8 cellular contexts compared by ENCODE assay signal in genomic region chr19:42250666-42251531, GRCh38. TPM values are rescaled to one million over a fixed set of nuclear protein-coding genes. Genes with fewer than 3 reads are reported as not detected.
DNase-seq lines count a peak whose midpoint lies in the region; ATAC-seq and TF ChIP-seq lines count a peak whose summit lies in the region.

No MANE protein-coding gene starts in this region.

- H2AFZ ChIP-seq in PC-9: no peak overlapping the region

- CTCF ChIA-PET in PC-9 (lab: Charles Lee): interaction anchor here (0.7 kb wide), 1 partner anchor 26 kb away, joined by 8 read pairs; no protein-coding TSS in a partner anchor

- TF ChIP-seq CTCF in PC-9 (conservative IDR thresholded peaks at IDR 0.05): no peak

- peak overlapping the region; percentile 57 for H3K4me3 Mint-ChIP-seq in activated T-helper 1 cell treated with anti-CD3 and anti-CD28 coated beads, Interleukin-12 subunit alpha, Interleukin-12 subunit beta, Interleukin-2, Interleukin-4 antibody, amounts not matched to agents 30 ng/mL and 10 ng/mL and 1 ng/mL, durations not matched to agents 14 hours and 24 hours and 36 hours

- no TSS peak for BruUV-seq in PC-9 (replicated peaks; lab: Mats Ljungman, UMichigan)

- H3K4me3 ChIP-seq in skeletal muscle tissue (ENCODE audit: low read length in 3 of 3) (peak overlapping the region in 2 of 3 donors; percentile 6 to 35), PC-9 (no peak overlapping the region)

- H3K27me3 ChIP-seq in skeletal muscle tissue (ENCODE audit: control insufficient read depth in 3 of 3, insufficient read depth in 3 of 3, low read length in 3 of 3): peaks cover 0 to 32% (median 19%) of the 10 kb centered on the region in 3 donors
- H3K27me3 ChIP-seq in PC-9 (ENCODE audit: insufficient read depth, low read depth): no peaks in the 10 kb centered on the region

- peaks cover 14% of the 10 kb centered on the region; the same call in 1 of the 2 replicates for H4K20me1 ChIP-seq in PC-9 (ENCODE audit: insufficient read depth)

- H3K36me3 Mint-ChIP-seq in activated T-helper 1 cell treated with anti-CD3 and anti-CD28 coated beads, Interleukin-12 subunit alpha, Interleukin-12 subunit beta, Interleukin-2, Interleukin-4 antibody, amounts not matched to agents 30 ng/mL and 10 ng/mL and 1 ng/mL, durations not matched to agents 14 hours and 24 hours and 36 hours (ENCODE audit: low read depth): peaks cover 8% of the 10 kb centered on the region

- peak overlapping the region; percentile 23 for H3K27ac Mint-ChIP-seq in activated T-helper 1 cell treated with anti-CD3 and anti-CD28 coated beads, Interleukin-12 subunit alpha, Interleukin-12 subunit beta, Interleukin-2, Interleukin-4 antibody, amounts not matched to agents 30 ng/mL and 10 ng/mL and 1 ng/mL, durations not matched to agents 14 hours and 24 hours and 36 hours

- H3K4me2 ChIP-seq in PC-9: no peak overlapping the region

- H3K9me2 ChIP-seq in PC-9 (ENCODE audit: insufficient read depth): no peaks in the 10 kb centered on the region

- H3K27me3 Mint-ChIP-seq in activated T-helper 1 cell treated with anti-CD3 and anti-CD28 coated beads, Interleukin-12 subunit alpha, Interleukin-12 subunit beta, Interleukin-2, Interleukin-4 antibody, amounts not matched to agents 30 ng/mL and 10 ng/mL and 1 ng/mL, durations not matched to agents 14 hours and 24 hours and 36 hours (ENCODE audit: insufficient read depth): no peaks in the 10 kb centered on the region

- H3K27ac ChIP-seq in skeletal muscle tissue (ENCODE audit: low read depth, low read length): peak overlapping the region; percentile 64
- no peak overlapping the region for H3K27ac ChIP-seq in PC-9

- peaks cover 0 to 9% (median 4%) of the 10 kb centered on the region in 3 donors for H3K36me3 ChIP-seq in skeletal muscle tissue (ENCODE audit: control insufficient read depth in 3 of 3, insufficient read depth in 3 of 3, low read length in 3 of 3)
- no peaks in the 10 kb centered on the region for H3K36me3 ChIP-seq in PC-9 (ENCODE audit: low read depth)

- ATAC-seq in left cardiac atrium: peak in 1 of 2 donors; percentile 2
- ATAC-seq in HG03439 (IDR thresholded peaks at IDR 0.05; ENCODE audit: unreplicated experiment): no peak
- ATAC-seq in GM19328 (IDR thresholded peaks at IDR 0.05; ENCODE audit: unreplicated experiment): no peak

- intact Hi-C loops in activated T-helper 1 cell treated with anti-CD3 and anti-CD28 coated beads, Interleukin-12 subunit alpha, Interleukin-12 subunit beta, Interleukin-2, Interleukin-4 antibody, amounts not matched to agents 30 ng/mL and 10 ng/mL and 1 ng/mL, durations not matched to agents 14 hours and 24 hours and 36 hours (cut with micrococcal nuclease): no loop called here
- intact Hi-C loops in left cardiac atrium (cut with DNase I): no loop called here
- intact Hi-C loops in PC-9 (cut with micrococcal nuclease; ENCODE audit: unreplicated experiment): no loop called here

- POLR2A ChIA-PET in PC-9 (lab: Charles Lee; ENCODE audit: unreplicated experiment): interaction anchor here (0.7 kb wide), 1 partner anchor 21 kb away, joined by 4 read pairs; no protein-coding TSS in a partner anchor

- peak; percentile 78 for DNase-seq in Daoy (ENCODE audit: low read depth)
- no peak for DNase-seq in activated T-helper 1 cell treated with anti-CD3 and anti-CD28 coated beads, Interleukin-12 subunit alpha, Interleukin-12 subunit beta, Interleukin-2, Interleukin-4 antibody, amounts not matched to agents 30 ng/mL and 10 ng/mL and 1 ng/mL, durations not matched to agents 14 hours and 24 hours and 36 hours (ENCODE audit: low spot score)
- DNase-seq in left cardiac atrium: peak; percentile 62
- no peak for DNase-seq in AML-193 (lab: John Stamatoyannopoulos, UW)
- DNase-seq in PC-9: no peak

- H3K79me2 ChIP-seq in PC-9 (ENCODE audit: low read depth): peaks cover 35% of the 10 kb centered on the region

- H3K9ac ChIP-seq in skeletal muscle tissue (ENCODE audit: low read depth in 1 of 3, low read length in 3 of 3): peak overlapping the region in 2 of 3 donors; percentile 50 to 54

- peaks cover 43 to 54% (median 51%) of the 10 kb centered on the region in 3 donors for H3K4me1 ChIP-seq in skeletal muscle tissue (ENCODE audit: control insufficient read depth in 3 of 3, insufficient read depth in 3 of 3, low read length in 3 of 3)
- peaks cover 6% of the 10 kb centered on the region for H3K4me1 ChIP-seq in PC-9 (replicated peaks; ENCODE audit: insufficient read depth)

- peaks cover 28% of the 10 kb centered on the region for H3K4me1 Mint-ChIP-seq in activated T-helper 1 cell treated with anti-CD3 and anti-CD28 coated beads, Interleukin-12 subunit alpha, Interleukin-12 subunit beta, Interleukin-2, Interleukin-4 antibody, amounts not matched to agents 30 ng/mL and 10 ng/mL and 1 ng/mL, durations not matched to agents 14 hours and 24 hours and 36 hours (ENCODE audit: low read depth)

- peaks cover 18% of the 10 kb centered on the region for H3F3A ChIP-seq in PC-9 (ENCODE audit: insufficient read depth, low read depth)

- H3K9me3 ChIP-seq in skeletal muscle tissue (ENCODE audit: control insufficient read depth in 3 of 3, low read length in 3 of 3) (no peaks in the 10 kb centered on the region), PC-9 (ENCODE audit: insufficient read depth, low read depth) (no peaks in the 10 kb centered on the region)

- H3K9me3 Mint-ChIP-seq in activated T-helper 1 cell treated with anti-CD3 and anti-CD28 coated beads, Interleukin-12 subunit alpha, Interleukin-12 subunit beta, Interleukin-2, Interleukin-4 antibody, amounts not matched to agents 30 ng/mL and 10 ng/mL and 1 ng/mL, durations not matched to agents 14 hours and 24 hours and 36 hours: no peaks in the 10 kb centered on the region

RNA-seq across cellular contexts. Expression of gene ERF, which starts 4.0 kb away (rescaled TPM):
- 23.8 and 30.8 TPM in 2 replicates for total RNA-seq in Daoy (2014; rRNA removed; shearing (Covaris generic))
- total RNA-seq in activated T-helper 1 cell treated with anti-CD3 and anti-CD28 coated beads, Interleukin-12 subunit alpha, Interleukin-12 subunit beta, Interleukin-2, Interleukin-4 antibody, amounts not matched to agents 30 ng/mL and 10 ng/mL and 1 ng/mL, durations not matched to agents 14 hours and 24 hours and 36 hours: 71.9 and 78.4 TPM in 2 replicates
- total RNA-seq in left cardiac atrium (10 to 100 TPM; 37.9 to 50.6 TPM), skeletal muscle tissue (12.0 TPM), PC-9 (2021) (57.4 and 79.1 TPM in 2 replicates)

RNA-seq across cellular contexts. Expression of gene GSK3A, which starts 8.5 kb away (rescaled TPM):
- total RNA-seq in Daoy (2014; rRNA removed; shearing (Covaris generic)): 31.1 and 44.7 TPM in 2 replicates
- 56.6 and 57.2 TPM in 2 replicates for total RNA-seq in activated T-helper 1 cell treated with anti-CD3 and anti-CD28 coated beads, Interleukin-12 subunit alpha, Interleukin-12 subunit beta, Interleukin-2, Interleukin-4 antibody, amounts not matched to agents 30 ng/mL and 10 ng/mL and 1 ng/mL, durations not matched to agents 14 hours and 24 hours and 36 hours
- total RNA-seq in left cardiac atrium (10 to 100 TPM; 31.7 to 34.4 TPM), skeletal muscle tissue (5.2 TPM), PC-9 (2021) (37.4 and 44.6 TPM in 2 replicates)

RNA-seq across cellular contexts. Expression of gene CIC, which starts 18.2 kb away (rescaled TPM):
- total RNA-seq in Daoy (2014; rRNA removed; shearing (Covaris generic)): 8.1 and 17.4 TPM in 2 replicates
- total RNA-seq in activated T-helper 1 cell treated with anti-CD3 and anti-CD28 coated beads, Interleukin-12 subunit alpha, Interleukin-12 subunit beta, Interleukin-2, Interleukin-4 antibody, amounts not matched to agents 30 ng/mL and 10 ng/mL and 1 ng/mL, durations not matched to agents 14 hours and 24 hours and 36 hours: 66.9 and 68.0 TPM in 2 replicates
- total RNA-seq in left cardiac atrium (10 to 100 TPM; 34.7 to 42.1 TPM), skeletal muscle tissue (10.4 TPM), PC-9 (2021) (58.1 and 60.7 TPM in 2 replicates)

RNA-seq across cellular contexts. Expression of gene ZNF526, which starts 30.8 kb away (rescaled TPM):
- total RNA-seq in Daoy (2014; rRNA removed; shearing (Covaris generic)): 4.3 and 9.1 TPM in 2 replicates
- total RNA-seq in activated T-helper 1 cell treated with anti-CD3 and anti-CD28 coated beads, Interleukin-12 subunit alpha, Interleukin-12 subunit beta, Interleukin-2, Interleukin-4 antibody, amounts not matched to agents 30 ng/mL and 10 ng/mL and 1 ng/mL, durations not matched to agents 14 hours and 24 hours and 36 hours: 18.4 and 18.5 TPM in 2 replicates
- total RNA-seq in left cardiac atrium (1 to 10 TPM; 5.1 to 6.6 TPM), skeletal muscle tissue (7.8 TPM), PC-9 (2021) (13.4 and 13.9 TPM in 2 replicates)

RNA-seq across cellular contexts. Expression of gene DEDD2, which starts 33.4 kb away (rescaled TPM):
- total RNA-seq in Daoy (2014; rRNA removed; shearing (Covaris generic)): 33.7 and 39.0 TPM in 2 replicates
- 36.9 and 37.9 TPM in 2 replicates for total RNA-seq in activated T-helper 1 cell treated with anti-CD3 and anti-CD28 coated beads, Interleukin-12 subunit alpha, Interleukin-12 subunit beta, Interleukin-2, Interleukin-4 antibody, amounts not matched to agents 30 ng/mL and 10 ng/mL and 1 ng/mL, durations not matched to agents 14 hours and 24 hours and 36 hours
- 10 to 100 TPM; 10.7 to 17.6 TPM for total RNA-seq in left cardiac atrium
- total RNA-seq in skeletal muscle tissue: 21.4 TPM
- 45.6 and 49.6 TPM in 2 replicates for total RNA-seq in PC-9 (2021)

Comparison
In these comparisons a context has a peak if more than half of its experiments do, and no peak if none do; other contexts are left out.
1. DNase-seq: peak in Daoy (single experiment) and left cardiac atrium (single experiment); none in activated T-helper 1 cell treated with anti-CD3 and anti-CD28 coated beads, Interleukin-12 subunit alpha, Interleukin-12 subunit beta, Interleukin-2, Interleukin-4 antibody, amounts not matched to agents 30 ng/mL and 10 ng/mL and 1 ng/mL, durations not matched to agents 14 hours and 24 hours and 36 hours (single experiment), AML-193 (0 of 2) and PC-9 (0 of 2).